28 cellular contexts compared by ENCODE assay signal in the genomic region with DNA sequence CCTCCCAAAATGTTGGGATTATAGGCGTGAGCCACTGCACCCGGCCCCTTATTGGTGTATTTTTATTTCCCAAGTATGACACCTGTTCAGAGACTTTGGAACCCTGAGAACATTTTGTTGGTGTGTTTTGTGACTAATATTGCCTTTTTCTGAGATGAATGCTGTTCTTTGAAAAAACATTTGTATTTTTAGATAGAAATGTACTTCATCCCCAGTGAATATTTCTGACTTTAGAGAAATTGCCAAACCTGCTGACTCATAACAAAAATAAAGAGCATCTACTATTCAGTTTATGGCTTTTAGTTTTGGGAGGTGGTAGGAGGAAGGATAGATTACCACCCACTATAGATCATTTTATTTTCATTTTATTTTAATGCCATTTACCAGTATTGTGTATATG.
A peak's percentile ranks its signal among the peaks of the same experiment; 100 is the strongest.
DNase-seq lines count a peak whose midpoint lies in the region; ATAC-seq and TF ChIP-seq lines count a peak whose summit lies in the region.
"Had no signal": no experiment of that assay in that cellular context is flagged by ENCODE, and none has a peak within 500 bp of the region (broad histone marks: within the 10 kb centered on the region; RNA-seq: fewer than 3 reads in every experiment).

No MANE protein-coding gene starts in this region.

- peak overlapping the region; percentile 49 for H3K4me2 ChIP-seq in skeletal muscle satellite cell (ENCODE audit: low read length)

- H3K27me3 ChIP-seq in adipocyte (replicated peaks; ENCODE audit: control insufficient read depth, insufficient read depth, low read length) (no peaks in the 10 kb centered on the region), skeletal muscle satellite cell (ENCODE audit: control insufficient read depth, insufficient read depth, low read length) (no peaks in the 10 kb centered on the region), Peyer's patch (no peaks in the 10 kb centered on the region)
- H3K27me3 ChIP-seq: pancreas had no signal

- H3K9me3 Mint-ChIP-seq in Calu3 (ENCODE audit: low read depth, unreplicated experiment): no peaks in the 10 kb centered on the region
- H3K9me3 Mint-ChIP-seq in activated naive CD4-positive, alpha-beta T cell treated with anti-CD3 and anti-CD28 coated beads, Interleukin-2, amount 10 ng/mL, durations not matched to agents 7 days and 5 days: no peaks in the 10 kb centered on the region
- H3K9me3 Mint-ChIP-seq: activated CD4-positive, alpha-beta T cell treated with anti-CD3 and anti-CD28 coated beads, Interleukin-2, amount 10 ng/mL, durations not matched to agents 7 days and 5 days; mesothelial cell of epicardium; natural killer cell treated with Interleukin-12 subunit alpha and Interleukin-12 subunit beta and Interleukin-15 and Interleukin-18, amount 100 ng/mL, for 72 hours; T-helper 2 cell treated with Interferon-gamma antibody and Interleukin-4, amounts not matched to agents 5 μg/mL and 100 μg/mL, for 36 hours had no signal

- TF ChIP-seq POLR2A in Peyer's patch (IDR thresholded peaks at IDR 0.05): no peak

- H3K9me3 ChIP-seq in adipocyte (ENCODE audit: control insufficient read depth, low read length) (no peaks in the 10 kb centered on the region), skeletal muscle satellite cell (replicated peaks; ENCODE audit: low read length) (no peaks in the 10 kb centered on the region), Peyer's patch (no peaks in the 10 kb centered on the region)
- H3K9me3 ChIP-seq: HAP-1, pancreas had no signal

- no peaks in the 10 kb centered on the region for H3K27me3 Mint-ChIP-seq in Calu3 (ENCODE audit: unreplicated experiment)
- H3K27me3 Mint-ChIP-seq in activated naive CD4-positive, alpha-beta T cell treated with anti-CD3 and anti-CD28 coated beads, Interleukin-2, amount 10 ng/mL, durations not matched to agents 7 days and 5 days: peaks cover 6% of the 10 kb centered on the region

- CTCF ChIA-PET in Calu3 (lab: Charles Lee): no interaction called here
- CTCF ChIA-PET in activated naive CD4-positive, alpha-beta T cell treated with anti-CD3 and anti-CD28 coated beads, Interleukin-2, amount 10 ng/mL, durations not matched to agents 7 days and 5 days (lab: Charles Lee): interaction anchor here (1.1 kb wide), 1 partner anchor 399 kb away, joined by 3 read pairs; no protein-coding TSS in a partner anchor

- H3K9ac ChIP-seq in adipocyte (ENCODE audit: low read length): no peak overlapping the region
- peak overlapping the region; percentile 16 for H3K9ac ChIP-seq in skeletal muscle satellite cell (ENCODE audit: low read depth, low read length)

- peak; percentile 15 for DNase-seq in AG20443 (ENCODE audit: low spot score)
- peak; percentile 69 for DNase-seq in adipocyte (ENCODE audit: low read depth)
- peak; percentile 72 for DNase-seq in fibroblast of mammary gland (ENCODE audit: low read depth)
- DNase-seq in Peyer's patch: no peak
- DNase-seq in Calu3: no peak
- no peak for DNase-seq in activated naive CD4-positive, alpha-beta T cell treated with anti-CD3 and anti-CD28 coated beads, Interleukin-2, amount 10 ng/mL, durations not matched to agents 7 days and 5 days
- DNase-seq: activated CD4-positive, alpha-beta T cell treated with anti-CD3 and anti-CD28 coated beads, Interleukin-2, amount 10 ng/mL, durations not matched to agents 7 days and 5 days; activated naive CD4-positive, alpha-beta T cell treated with Interleukin-2 at 50 U/mL for 16 hours; activated T-cell treated with anti-CD3 and anti-CD28 coated beads, Interleukin-2, amount 50 U/mL, for 48 hours; amygdala; effector CD4-positive, alpha-beta T cell; islet precursor cell; NCI-H1092; NCI-H2029; NCI-H2227 treated with DMSO at 0.1 percent for 48 hours; NCI-H82; pancreas; right cardiac atrium; stimulated activated CD8-positive, alpha-beta memory T cell treated with anti-CD3 and anti-CD28 coated beads, Interleukin-4, amount 100 ng/mL, for 48 hours; WERI-Rb-1 had no signal

- TF ChIP-seq CTCF in fibroblast of mammary gland (conservative IDR thresholded peaks at IDR 0.05; ENCODE audit: control insufficient read depth, insufficient read depth, low read depth, low read length): no peak
- TF ChIP-seq CTCF in Peyer's patch (IDR thresholded peaks at IDR 0.05): no peak
- no peak for TF ChIP-seq CTCF in Calu3 (IDR thresholded peaks at IDR 0.05; ENCODE audit: unreplicated experiment)

- no peak overlapping the region for H3K4me3 Mint-ChIP-seq in Calu3 (ENCODE audit: low read depth, unreplicated experiment)
- no peak overlapping the region for H3K4me3 Mint-ChIP-seq in activated naive CD4-positive, alpha-beta T cell treated with anti-CD3 and anti-CD28 coated beads, Interleukin-2, amount 10 ng/mL, durations not matched to agents 7 days and 5 days
- H3K4me3 Mint-ChIP-seq: activated CD4-positive, alpha-beta T cell treated with anti-CD3 and anti-CD28 coated beads, Interleukin-2, amount 10 ng/mL, durations not matched to agents 7 days and 5 days; mesothelial cell of epicardium; natural killer cell treated with Interleukin-12 subunit alpha and Interleukin-12 subunit beta and Interleukin-15 and Interleukin-18, amount 100 ng/mL, for 72 hours; T-helper 2 cell treated with Interferon-gamma antibody and Interleukin-4, amounts not matched to agents 5 μg/mL and 100 μg/mL, for 36 hours had no signal

- H3K4me1 ChIP-seq in adipocyte (ENCODE audit: control insufficient read depth, insufficient read depth, low read length) (peaks cover 8% of the 10 kb centered on the region), skeletal muscle satellite cell (ENCODE audit: control insufficient read depth, insufficient read depth, low read length) (peaks cover 20% of the 10 kb centered on the region), Peyer's patch (no peaks in the 10 kb centered on the region)
- H3K4me1 ChIP-seq: pancreas had no signal

- no peak for ATAC-seq in GM19397 (IDR thresholded peaks at IDR 0.05; ENCODE audit: unreplicated experiment)
- ATAC-seq: natural killer cell treated with Interleukin-12 subunit alpha and Interleukin-12 subunit beta and Interleukin-15 and Interleukin-18, amount 100 ng/mL, for 72 hours; pancreas; right cardiac atrium had no signal

- no peaks in the 10 kb centered on the region for H3K36me3 Mint-ChIP-seq in Calu3 (ENCODE audit: insufficient read depth, unreplicated experiment)
- no peaks in the 10 kb centered on the region for H3K36me3 Mint-ChIP-seq in activated naive CD4-positive, alpha-beta T cell treated with anti-CD3 and anti-CD28 coated beads, Interleukin-2, amount 10 ng/mL, durations not matched to agents 7 days and 5 days
- H3K36me3 Mint-ChIP-seq: mesothelial cell of epicardium; natural killer cell treated with Interleukin-12 subunit alpha and Interleukin-12 subunit beta and Interleukin-15 and Interleukin-18, amount 100 ng/mL, for 72 hours had no signal

- no peak overlapping the region for H3K27ac Mint-ChIP-seq in Calu3 (ENCODE audit: unreplicated experiment)
- no peak overlapping the region for H3K27ac Mint-ChIP-seq in activated naive CD4-positive, alpha-beta T cell treated with anti-CD3 and anti-CD28 coated beads, Interleukin-2, amount 10 ng/mL, durations not matched to agents 7 days and 5 days
- H3K27ac Mint-ChIP-seq: activated CD4-positive, alpha-beta T cell treated with anti-CD3 and anti-CD28 coated beads, Interleukin-2, amount 10 ng/mL, durations not matched to agents 7 days and 5 days; mesothelial cell of epicardium; natural killer cell treated with Interleukin-12 subunit alpha and Interleukin-12 subunit beta and Interleukin-15 and Interleukin-18, amount 100 ng/mL, for 72 hours; T-helper 2 cell treated with Interferon-gamma antibody and Interleukin-4, amounts not matched to agents 5 μg/mL and 100 μg/mL, for 36 hours had no signal

- H3K4me3 ChIP-seq in adipocyte (ENCODE audit: low read length) (no peak overlapping the region), fibroblast of mammary gland (ENCODE audit: control insufficient read depth, low read depth, low read length) (no peak overlapping the region), skeletal muscle satellite cell (ENCODE audit: low read length) (no peak overlapping the region), Peyer's patch (no peak overlapping the region)
- H3K4me3 ChIP-seq: HAP-1, pancreas had no signal

- intact Hi-C loops in Calu3 (cut with micrococcal nuclease; ENCODE audit: unreplicated experiment): no loop called here

- no TSS peak for BruUV-seq in Calu3 (replicated peaks; lab: Mats Ljungman, UMichigan)

- H3K36me3 ChIP-seq in adipocyte (ENCODE audit: control insufficient read depth, insufficient read depth, low read length, severe bottlenecking): no peaks in the 10 kb centered on the region
- no peaks in the 10 kb centered on the region for H3K36me3 ChIP-seq in skeletal muscle satellite cell (ENCODE audit: insufficient read depth, low read length)
- no peaks in the 10 kb centered on the region for H3K36me3 ChIP-seq in Peyer's patch
- H3K36me3 ChIP-seq: pancreas, WERI-Rb-1 had no signal

- H3K27ac ChIP-seq in Peyer's patch: no peak overlapping the region
- H3K27ac ChIP-seq: C4-2B, HL-60, pancreas, WERI-Rb-1 had no signal

- H3K4me1 Mint-ChIP-seq in Calu3 (ENCODE audit: low read depth, unreplicated experiment): no peaks in the 10 kb centered on the region
- H3K4me1 Mint-ChIP-seq in activated naive CD4-positive, alpha-beta T cell treated with anti-CD3 and anti-CD28 coated beads, Interleukin-2, amount 10 ng/mL, durations not matched to agents 7 days and 5 days: no peaks in the 10 kb centered on the region
- H3K4me1 Mint-ChIP-seq: activated CD4-positive, alpha-beta T cell treated with anti-CD3 and anti-CD28 coated beads, Interleukin-2, amount 10 ng/mL, durations not matched to agents 7 days and 5 days had no signal

Comparison
In these comparisons a context has a peak if more than half of its experiments do, and no peak if none do; other contexts are left out.
1. DNase-seq: peak in AG20443 (single experiment), adipocyte (single experiment) and fibroblast of mammary gland (single experiment); none in Peyer's patch (0 of 3), Calu3 (single experiment) and activated naive CD4-positive, alpha-beta T cell treated with anti-CD3 and anti-CD28 coated beads, Interleukin-2, amount 10 ng/mL, durations not matched to agents 7 days and 5 days (single experiment).